Comparison of ENCODE assay signal across 8 cellular contexts in genomic region chr1:145885738-145886287, GRCh38. TPM values are rescaled to one million over a fixed set of nuclear protein-coding genes. Genes with fewer than 3 reads are reported as not detected.
DNase-seq lines count a peak whose midpoint lies in the region; ATAC-seq, FAIRE-seq and TF ChIP-seq lines count a peak whose summit lies in the region.

ANKRD35 (minus strand) TSS chr1:145885866; CDS start chr1:145885758, 108 bp downstream.

- intact Hi-C loops in kidney (cut with DNase I) = no loop called here

- peak within 1 kb of the TSS; percentile 27 for H2AFZ ChIP-seq in ACC112 (ENCODE audit: low read length, unreplicated experiment)

- DNase-seq in NCI-H2227 (lab: John Stamatoyannopoulos, UW; ENCODE audit: unreplicated experiment) = peak; percentile 87
- DNase-seq in caudate nucleus (lab: John Stamatoyannopoulos, UW) = peak in 59 of 61 donors; percentile 16 to 89 (median 71)
- peak; percentile 94 for DNase-seq in kidney
- DNase-seq in stimulated activated CD4-positive, alpha-beta T cell treated with anti-CD3 and anti-CD28 coated beads, Interleukin-12 subunit alpha, Interleukin-12 subunit beta, amount 100 ng/mL, for 4 hours = peak; percentile 84

- no peaks in the 10 kb centered on the region for H3K27me3 ChIP-seq in ACC112 (ENCODE audit: insufficient read depth, low read length)

- H3K27ac ChIP-seq in ACC112 (ENCODE audit: low read depth, low read length) (no peak within 1 kb of the TSS), caudate nucleus (ENCODE audit: low read depth, low read length) (no peak within 1 kb of the TSS), kidney (ENCODE audit: low read depth in 2 of 2, low read length in 2 of 2) (no peak within 1 kb of the TSS)

- peak within 1 kb of the TSS in 1 of 2 donors; percentile 15 for H3K9ac ChIP-seq in kidney (ENCODE audit: low read length in 2 of 2)

- TF ChIP-seq CTCF in kidney (IDR thresholded peaks at IDR 0.05; ENCODE audit: borderline replicate concordance, extremely low read depth, insufficient read depth) = no peak

- H3K4me3 ChIP-seq in ACC112 (ENCODE audit: low read depth, low read length) = peak within 1 kb of the TSS; percentile 74
- peak within 1 kb of the TSS; percentile 75 to 76 for H3K4me3 ChIP-seq in kidney (ENCODE audit: low read length in 2 of 2)

- no peaks in the 10 kb centered on the region for H3K9me3 ChIP-seq in kidney (ENCODE audit: control insufficient read depth in 1 of 2, low read length in 2 of 2)

- no peaks in the 10 kb centered on the region for H3K36me3 ChIP-seq in ACC112 (ENCODE audit: insufficient read depth, low read length)
- H3K36me3 ChIP-seq in kidney (ENCODE audit: control insufficient read depth in 1 of 2, insufficient read depth in 2 of 2, low read length in 2 of 2) = no peaks in the 10 kb centered on the region

- no peak for FAIRE-seq in kidney (lab: Jason Lieb, UNC)

- peak; percentile 98 for ATAC-seq in GM18909 (IDR thresholded peaks at IDR 0.05; ENCODE audit: poor library complexity, unreplicated experiment)
- ATAC-seq in HG03135 (IDR thresholded peaks at IDR 0.05; ENCODE audit: unreplicated experiment) = peak; percentile 100
- peak; percentile 100 for ATAC-seq in activated CD4-positive, CD25-positive, alpha-beta regulatory T cell treated with anti-CD3 and anti-CD28 coated beads, Interleukin-2, amount 50 U/mL, for 24 hours

- H3K4me1 ChIP-seq in ACC112 (ENCODE audit: control insufficient read depth, insufficient read depth, low read length, unreplicated experiment) = peaks cover 20% of the 10 kb centered on the region
- H3K4me1 ChIP-seq in kidney (ENCODE audit: control insufficient read depth in 1 of 2, insufficient read depth in 1 of 2, low read depth in 1 of 2, low read length in 2 of 2) = peaks cover 0 to 7% of the 10 kb centered on the region in 2 donors

- no peaks in the 10 kb centered on the region for H3K79me2 ChIP-seq in ACC112 (ENCODE audit: control insufficient read depth, insufficient read depth, low read length, unreplicated experiment)

RNA-seq across cellular contexts. Expression of gene ANKRD35, which starts in this region (rescaled TPM):
- total RNA-seq in kidney = 1.2 TPM
- 0.71 TPM for polyA plus RNA-seq in kidney (ENCODE audit: insufficient read depth, low read depth, low replicate concordance)
